Comparison of ENCODE assay signal across 2 cellular contexts in the genomic region with DNA sequence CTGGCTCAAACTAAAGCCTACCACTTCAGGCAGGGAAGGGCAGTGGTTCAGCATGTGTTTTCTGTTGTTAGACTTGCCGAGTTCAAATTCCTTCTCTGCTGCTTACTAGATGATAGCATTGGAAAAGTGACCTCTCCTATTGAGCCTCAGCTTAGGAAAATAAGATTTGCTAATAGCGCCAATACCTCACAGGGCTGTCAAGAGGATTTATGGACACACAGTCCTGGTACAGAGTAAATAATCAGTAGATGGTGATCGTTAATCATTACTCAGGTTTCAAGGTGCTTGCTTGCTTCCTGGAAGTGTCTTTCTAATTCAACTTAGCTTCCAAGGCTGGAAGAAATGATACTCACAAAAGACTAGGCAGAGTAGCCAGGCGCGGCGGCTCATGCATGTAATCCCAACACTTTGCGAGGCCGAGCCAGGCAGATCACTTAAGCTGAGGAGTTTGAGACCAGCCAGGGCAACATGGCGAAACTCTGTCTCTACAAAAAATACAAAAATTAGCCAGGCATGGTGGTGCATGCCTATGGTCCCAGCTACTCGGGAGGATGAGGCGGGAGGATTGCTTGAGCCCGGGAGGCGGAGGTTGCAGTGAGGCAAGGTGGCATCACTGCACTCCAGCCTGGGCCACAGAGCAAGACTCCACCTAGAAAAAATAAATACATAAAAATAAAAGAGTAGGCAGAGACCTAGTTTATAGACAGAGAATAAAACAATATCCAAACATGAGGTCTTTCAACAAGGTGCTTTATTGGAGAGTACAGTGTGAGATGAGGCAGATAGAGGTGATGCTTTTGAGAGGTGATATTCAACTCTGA.
A peak's percentile ranks its signal among the peaks of the same experiment; 100 is the strongest.
TF ChIP-seq lines count a peak whose summit lies in the region.

No MANE protein-coding gene starts in this region.

TF ChIP-seq in HEK293, 187 proteins besides CTCF, POLR2A, EP300 and RAD21:
- TF ChIP-seq ZNF10 (tag by site-specific recombination; IDR thresholded peaks at IDR 0.05): peak; percentile 78; the same call in 1 of the 2 replicates
- peak; percentile 29; the same call in 1 of the 2 replicates for TF ChIP-seq ZBTB17 (tag by site-specific recombination; IDR thresholded peaks at IDR 0.05)
- TF ChIP-seq ZNF548 (tag by site-specific recombination; IDR thresholded peaks at IDR 0.05): no peak
- TF ChIP-seq, protein P1, sequence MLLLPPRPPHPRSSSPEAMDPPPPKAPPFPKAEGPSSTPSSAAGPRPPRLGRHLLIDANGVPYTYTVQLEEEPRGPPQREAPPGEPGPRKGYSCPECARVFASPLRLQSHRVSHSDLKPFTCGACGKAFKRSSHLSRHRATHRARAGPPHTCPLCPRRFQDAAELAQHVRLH (tag by site-specific recombination; IDR thresholded peaks at IDR 0.05): no peak

TF ChIP-seq in HepG2, 621 proteins besides CTCF, POLR2A, EP300 and RAD21 (continues in another document):
- TF ChIP-seq, protein P2, sequence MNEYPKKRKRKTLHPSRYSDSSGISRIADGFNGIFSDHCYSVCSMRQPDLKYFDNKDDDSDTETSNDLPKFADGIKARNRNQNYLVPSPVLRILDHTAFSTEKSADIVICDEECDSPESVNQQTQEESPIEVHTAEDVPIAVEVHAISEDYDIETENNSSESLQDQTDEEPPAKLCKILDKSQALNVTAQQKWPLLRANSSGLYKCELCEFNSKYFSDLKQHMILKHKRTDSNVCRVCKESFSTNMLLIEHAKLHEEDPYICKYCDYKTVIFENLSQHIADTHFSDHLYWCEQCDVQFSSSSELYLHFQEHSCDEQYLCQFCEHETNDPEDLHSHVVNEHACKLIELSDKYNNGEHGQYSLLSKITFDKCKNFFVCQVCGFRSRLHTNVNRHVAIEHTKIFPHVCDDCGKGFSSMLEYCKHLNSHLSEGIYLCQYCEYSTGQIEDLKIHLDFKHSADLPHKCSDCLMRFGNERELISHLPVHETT (CRISPR knock-in tag; conservative IDR thresholded peaks at IDR 0.05): no peak
- TF ChIP-seq FOSL2 (CRISPR knock-in tag; IDR thresholded peaks at IDR 0.05): 0 out of 2 replicates have a peak, but pooled peaks have one; percentile 15
- TF ChIP-seq, protein P3, sequence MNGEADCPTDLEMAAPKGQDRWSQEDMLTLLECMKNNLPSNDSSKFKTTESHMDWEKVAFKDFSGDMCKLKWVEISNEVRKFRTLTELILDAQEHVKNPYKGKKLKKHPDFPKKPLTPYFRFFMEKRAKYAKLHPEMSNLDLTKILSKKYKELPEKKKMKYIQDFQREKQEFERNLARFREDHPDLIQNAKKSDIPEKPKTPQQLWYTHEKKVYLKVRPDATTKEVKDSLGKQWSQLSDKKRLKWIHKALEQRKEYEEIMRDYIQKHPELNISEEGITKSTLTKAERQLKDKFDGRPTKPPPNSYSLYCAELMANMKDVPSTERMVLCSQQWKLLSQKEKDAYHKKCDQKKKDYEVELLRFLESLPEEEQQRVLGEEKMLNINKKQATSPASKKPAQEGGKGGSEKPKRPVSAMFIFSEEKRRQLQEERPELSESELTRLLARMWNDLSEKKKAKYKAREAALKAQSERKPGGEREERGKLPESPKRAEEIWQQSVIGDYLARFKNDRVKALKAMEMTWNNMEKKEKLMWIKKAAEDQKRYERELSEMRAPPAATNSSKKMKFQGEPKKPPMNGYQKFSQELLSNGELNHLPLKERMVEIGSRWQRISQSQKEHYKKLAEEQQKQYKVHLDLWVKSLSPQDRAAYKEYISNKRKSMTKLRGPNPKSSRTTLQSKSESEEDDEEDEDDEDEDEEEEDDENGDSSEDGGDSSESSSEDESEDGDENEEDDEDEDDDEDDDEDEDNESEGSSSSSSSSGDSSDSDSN (CRISPR knock-in tag; IDR thresholded peaks at IDR 0.05): peak; percentile 43; the same call in 1 of the 2 replicates
- TF ChIP-seq ZFP82 (CRISPR knock-in tag; IDR thresholded peaks at IDR 0.05; ENCODE audit: borderline replicate concordance): no peak
- no peak for TF ChIP-seq TOE1 (CRISPR knock-in tag; IDR thresholded peaks at IDR 0.05)
- peak; percentile 49 for TF ChIP-seq HOXA3 (CRISPR knock-in tag; IDR thresholded peaks at IDR 0.05)
- TF ChIP-seq FOXA3 (CRISPR knock-in tag; IDR thresholded peaks at IDR 0.05): peak; percentile 79
- TF ChIP-seq, protein P4, sequence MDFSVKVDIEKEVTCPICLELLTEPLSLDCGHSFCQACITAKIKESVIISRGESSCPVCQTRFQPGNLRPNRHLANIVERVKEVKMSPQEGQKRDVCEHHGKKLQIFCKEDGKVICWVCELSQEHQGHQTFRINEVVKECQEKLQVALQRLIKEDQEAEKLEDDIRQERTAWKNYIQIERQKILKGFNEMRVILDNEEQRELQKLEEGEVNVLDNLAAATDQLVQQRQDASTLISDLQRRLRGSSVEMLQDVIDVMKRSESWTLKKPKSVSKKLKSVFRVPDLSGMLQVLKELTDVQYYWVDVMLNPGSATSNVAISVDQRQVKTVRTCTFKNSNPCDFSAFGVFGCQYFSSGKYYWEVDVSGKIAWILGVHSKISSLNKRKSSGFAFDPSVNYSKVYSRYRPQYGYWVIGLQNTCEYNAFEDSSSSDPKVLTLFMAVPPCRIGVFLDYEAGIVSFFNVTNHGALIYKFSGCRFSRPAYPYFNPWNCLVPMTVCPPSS (IDR thresholded peaks at IDR 0.05): no peak
- TF ChIP-seq SIN3A (IDR thresholded peaks at IDR 0.05; ENCODE audit: borderline replicate concordance, low read depth, low read length): no peak
- no peak for TF ChIP-seq NFIC (IDR thresholded peaks at IDR 0.05; ENCODE audit: low read length)
- TF ChIP-seq ZSCAN12 (CRISPR knock-in tag; IDR thresholded peaks at IDR 0.05): no peak
- peak; percentile 40; the same call in 1 of the 2 replicates for TF ChIP-seq FOXK2 (IDR thresholded peaks at IDR 0.05)
- TF ChIP-seq, protein P5, sequence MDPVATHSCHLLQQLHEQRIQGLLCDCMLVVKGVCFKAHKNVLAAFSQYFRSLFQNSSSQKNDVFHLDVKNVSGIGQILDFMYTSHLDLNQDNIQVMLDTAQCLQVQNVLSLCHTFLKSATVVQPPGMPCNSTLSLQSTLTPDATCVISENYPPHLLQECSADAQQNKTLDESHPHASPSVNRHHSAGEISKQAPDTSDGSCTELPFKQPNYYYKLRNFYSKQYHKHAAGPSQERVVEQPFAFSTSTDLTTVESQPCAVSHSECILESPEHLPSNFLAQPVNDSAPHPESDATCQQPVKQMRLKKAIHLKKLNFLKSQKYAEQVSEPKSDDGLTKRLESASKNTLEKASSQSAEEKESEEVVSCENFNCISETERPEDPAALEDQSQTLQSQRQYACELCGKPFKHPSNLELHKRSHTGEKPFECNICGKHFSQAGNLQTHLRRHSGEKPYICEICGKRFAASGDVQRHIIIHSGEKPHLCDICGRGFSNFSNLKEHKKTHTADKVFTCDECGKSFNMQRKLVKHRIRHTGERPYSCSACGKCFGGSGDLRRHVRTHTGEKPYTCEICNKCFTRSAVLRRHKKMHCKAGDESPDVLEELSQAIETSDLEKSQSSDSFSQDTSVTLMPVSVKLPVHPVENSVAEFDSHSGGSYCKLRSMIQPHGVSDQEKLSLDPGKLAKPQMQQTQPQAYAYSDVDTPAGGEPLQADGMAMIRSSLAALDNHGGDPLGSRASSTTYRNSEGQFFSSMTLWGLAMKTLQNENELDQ (CRISPR knock-in tag; IDR thresholded peaks at IDR 0.05; ENCODE audit: borderline replicate concordance): no peak
- TF ChIP-seq, protein P6, sequence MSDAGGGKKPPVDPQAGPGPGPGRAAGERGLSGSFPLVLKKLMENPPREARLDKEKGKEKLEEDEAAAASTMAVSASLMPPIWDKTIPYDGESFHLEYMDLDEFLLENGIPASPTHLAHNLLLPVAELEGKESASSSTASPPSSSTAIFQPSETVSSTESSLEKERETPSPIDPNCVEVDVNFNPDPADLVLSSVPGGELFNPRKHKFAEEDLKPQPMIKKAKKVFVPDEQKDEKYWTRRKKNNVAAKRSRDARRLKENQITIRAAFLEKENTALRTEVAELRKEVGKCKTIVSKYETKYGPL (CRISPR knock-in tag; IDR thresholded peaks at IDR 0.05): no peak
- TF ChIP-seq NCOR1 (IDR thresholded peaks at IDR 0.05; ENCODE audit: borderline replicate concordance, low read length): peak; percentile 28; the same call in 1 of the 2 replicates
- 0 out of 2 replicates have a peak, but pooled peaks have one; percentile 17 for TF ChIP-seq NR2F2 (IDR thresholded peaks at IDR 0.05; ENCODE audit: borderline replicate concordance, low read depth)
- TF ChIP-seq NR2F6 (IDR thresholded peaks at IDR 0.05): peak; percentile 48; the same call in 1 of the 2 replicates
- TF ChIP-seq NR2F6 (CRISPR knock-in tag; IDR thresholded peaks at IDR 0.05): peak; percentile 61; the same call in 1 of the 2 replicates
- TF ChIP-seq, protein P7, sequence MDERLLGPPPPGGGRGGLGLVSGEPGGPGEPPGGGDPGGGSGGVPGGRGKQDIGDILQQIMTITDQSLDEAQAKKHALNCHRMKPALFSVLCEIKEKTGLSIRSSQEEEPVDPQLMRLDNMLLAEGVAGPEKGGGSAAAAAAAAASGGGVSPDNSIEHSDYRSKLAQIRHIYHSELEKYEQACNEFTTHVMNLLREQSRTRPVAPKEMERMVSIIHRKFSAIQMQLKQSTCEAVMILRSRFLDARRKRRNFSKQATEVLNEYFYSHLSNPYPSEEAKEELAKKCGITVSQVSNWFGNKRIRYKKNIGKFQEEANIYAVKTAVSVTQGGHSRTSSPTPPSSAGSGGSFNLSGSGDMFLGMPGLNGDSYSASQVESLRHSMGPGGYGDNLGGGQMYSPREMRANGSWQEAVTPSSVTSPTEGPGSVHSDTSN (CRISPR knock-in tag; IDR thresholded peaks at IDR 0.05): peak; percentile 84
- TF ChIP-seq, protein P8, sequence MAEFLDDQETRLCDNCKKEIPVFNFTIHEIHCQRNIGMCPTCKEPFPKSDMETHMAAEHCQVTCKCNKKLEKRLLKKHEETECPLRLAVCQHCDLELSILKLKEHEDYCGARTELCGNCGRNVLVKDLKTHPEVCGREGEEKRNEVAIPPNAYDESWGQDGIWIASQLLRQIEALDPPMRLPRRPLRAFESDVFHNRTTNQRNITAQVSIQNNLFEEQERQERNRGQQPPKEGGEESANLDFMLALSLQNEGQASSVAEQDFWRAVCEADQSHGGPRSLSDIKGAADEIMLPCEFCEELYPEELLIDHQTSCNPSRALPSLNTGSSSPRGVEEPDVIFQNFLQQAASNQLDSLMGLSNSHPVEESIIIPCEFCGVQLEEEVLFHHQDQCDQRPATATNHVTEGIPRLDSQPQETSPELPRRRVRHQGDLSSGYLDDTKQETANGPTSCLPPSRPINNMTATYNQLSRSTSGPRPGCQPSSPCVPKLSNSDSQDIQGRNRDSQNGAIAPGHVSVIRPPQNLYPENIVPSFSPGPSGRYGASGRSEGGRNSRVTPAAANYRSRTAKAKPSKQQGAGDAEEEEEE (CRISPR knock-in tag; IDR thresholded peaks at IDR 0.05; ENCODE audit: borderline replicate concordance): no peak
- peak; percentile 38 for TF ChIP-seq ZNF781 (CRISPR knock-in tag; IDR thresholded peaks at IDR 0.05; ENCODE audit: borderline replicate concordance, not compliant biosample characterization)
- TF ChIP-seq, protein P9, sequence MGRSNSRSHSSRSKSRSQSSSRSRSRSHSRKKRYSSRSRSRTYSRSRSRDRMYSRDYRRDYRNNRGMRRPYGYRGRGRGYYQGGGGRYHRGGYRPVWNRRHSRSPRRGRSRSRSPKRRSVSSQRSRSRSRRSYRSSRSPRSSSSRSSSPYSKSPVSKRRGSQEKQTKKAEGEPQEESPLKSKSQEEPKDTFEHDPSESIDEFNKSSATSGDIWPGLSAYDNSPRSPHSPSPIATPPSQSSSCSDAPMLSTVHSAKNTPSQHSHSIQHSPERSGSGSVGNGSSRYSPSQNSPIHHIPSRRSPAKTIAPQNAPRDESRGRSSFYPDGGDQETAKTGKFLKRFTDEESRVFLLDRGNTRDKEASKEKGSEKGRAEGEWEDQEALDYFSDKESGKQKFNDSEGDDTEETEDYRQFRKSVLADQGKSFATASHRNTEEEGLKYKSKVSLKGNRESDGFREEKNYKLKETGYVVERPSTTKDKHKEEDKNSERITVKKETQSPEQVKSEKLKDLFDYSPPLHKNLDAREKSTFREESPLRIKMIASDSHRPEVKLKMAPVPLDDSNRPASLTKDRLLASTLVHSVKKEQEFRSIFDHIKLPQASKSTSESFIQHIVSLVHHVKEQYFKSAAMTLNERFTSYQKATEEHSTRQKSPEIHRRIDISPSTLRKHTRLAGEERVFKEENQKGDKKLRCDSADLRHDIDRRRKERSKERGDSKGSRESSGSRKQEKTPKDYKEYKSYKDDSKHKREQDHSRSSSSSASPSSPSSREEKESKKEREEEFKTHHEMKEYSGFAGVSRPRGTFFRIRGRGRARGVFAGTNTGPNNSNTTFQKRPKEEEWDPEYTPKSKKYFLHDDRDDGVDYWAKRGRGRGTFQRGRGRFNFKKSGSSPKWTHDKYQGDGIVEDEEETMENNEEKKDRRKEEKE (IDR thresholded peaks at IDR 0.05): no peak
- TF ChIP-seq ZNF496 (CRISPR knock-in tag; IDR thresholded peaks at IDR 0.05; ENCODE audit: insufficient replicate concordance): no peak
- TF ChIP-seq KLF6 (CRISPR knock-in tag; IDR thresholded peaks at IDR 0.05): peak; percentile 53; the same call in 1 of the 2 replicates
- 0 out of 2 replicates have a peak, but pooled peaks have one; percentile 32 for TF ChIP-seq HNF4G (IDR thresholded peaks at IDR 0.05; ENCODE audit: borderline replicate concordance, low read depth, low read length)
- 0 out of 2 replicates have a peak, but pooled peaks have one; percentile 23 for TF ChIP-seq HNF4G (CRISPR knock-in tag; IDR thresholded peaks at IDR 0.05; ENCODE audit: borderline replicate concordance, low read depth)
- no peak for TF ChIP-seq ZNF329 (CRISPR knock-in tag; IDR thresholded peaks at IDR 0.05; ENCODE audit: low read depth)
- peak in 1 of 2 experiments; percentile 43; a peak in 1 of 4 replicates for TF ChIP-seq NR2F1 (CRISPR knock-in tag; IDR thresholded peaks at IDR 0.05)
- TF ChIP-seq GATAD1 (CRISPR knock-in tag; IDR thresholded peaks at IDR 0.05): no peak
- no peak for TF ChIP-seq ZNF652 (CRISPR knock-in tag; IDR thresholded peaks at IDR 0.05; ENCODE audit: borderline replicate concordance, low read depth)
- TF ChIP-seq, protein P10, sequence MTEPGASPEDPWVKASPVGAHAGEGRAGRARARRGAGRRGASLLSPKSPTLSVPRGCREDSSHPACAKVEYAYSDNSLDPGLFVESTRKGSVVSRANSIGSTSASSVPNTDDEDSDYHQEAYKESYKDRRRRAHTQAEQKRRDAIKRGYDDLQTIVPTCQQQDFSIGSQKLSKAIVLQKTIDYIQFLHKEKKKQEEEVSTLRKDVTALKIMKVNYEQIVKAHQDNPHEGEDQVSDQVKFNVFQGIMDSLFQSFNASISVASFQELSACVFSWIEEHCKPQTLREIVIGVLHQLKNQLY (CRISPR knock-in tag; IDR thresholded peaks at IDR 0.05): no peak
- no peak for TF ChIP-seq ZNF101 (CRISPR knock-in tag; IDR thresholded peaks at IDR 0.05; ENCODE audit: borderline replicate concordance, low read depth)
- TF ChIP-seq SOX6 (IDR thresholded peaks at IDR 0.05): no peak
- TF ChIP-seq SOX6 (CRISPR knock-in tag; IDR thresholded peaks at IDR 0.05): peak; percentile 78
- TF ChIP-seq, protein P11, sequence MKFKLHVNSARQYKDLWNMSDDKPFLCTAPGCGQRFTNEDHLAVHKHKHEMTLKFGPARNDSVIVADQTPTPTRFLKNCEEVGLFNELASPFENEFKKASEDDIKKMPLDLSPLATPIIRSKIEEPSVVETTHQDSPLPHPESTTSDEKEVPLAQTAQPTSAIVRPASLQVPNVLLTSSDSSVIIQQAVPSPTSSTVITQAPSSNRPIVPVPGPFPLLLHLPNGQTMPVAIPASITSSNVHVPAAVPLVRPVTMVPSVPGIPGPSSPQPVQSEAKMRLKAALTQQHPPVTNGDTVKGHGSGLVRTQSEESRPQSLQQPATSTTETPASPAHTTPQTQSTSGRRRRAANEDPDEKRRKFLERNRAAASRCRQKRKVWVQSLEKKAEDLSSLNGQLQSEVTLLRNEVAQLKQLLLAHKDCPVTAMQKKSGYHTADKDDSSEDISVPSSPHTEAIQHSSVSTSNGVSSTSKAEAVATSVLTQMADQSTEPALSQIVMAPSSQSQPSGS (CRISPR knock-in tag; IDR thresholded peaks at IDR 0.05): peak; percentile 60; the same call in 1 of the 2 replicates
- no peak for TF ChIP-seq PAX8 (CRISPR knock-in tag; IDR thresholded peaks at IDR 0.05; ENCODE audit: borderline replicate concordance)
- no peak for TF ChIP-seq PTBP1 (IDR thresholded peaks at IDR 0.05; ENCODE audit: low read depth, low read length, poor library complexity, severe bottlenecking)
